1 cellular context compared by ENCODE assay signal in genomic region chr5:170491479-170491878, GRCh38.
TF ChIP-seq lines count a peak whose summit lies in the region.

No MANE protein-coding gene starts in this region.

TF ChIP-seq in GM23338, 12 proteins besides CTCF, POLR2A, EP300 and RAD21 (continued from another document):
- TF ChIP-seq NANOG (IDR thresholded peaks at IDR 0.05; ENCODE audit: borderline replicate concordance) (no peak), REST (IDR thresholded peaks at IDR 0.05; ENCODE audit: unreplicated experiment) (no peak), ZNF331 (CRISPR knock-in tag; IDR thresholded peaks at IDR 0.05; ENCODE audit: low read depth) (no peak)
TF ChIP-seq in GM23338: peak in this region for 0.
